13 cellular contexts compared by ENCODE assay signal in the genomic region with DNA sequence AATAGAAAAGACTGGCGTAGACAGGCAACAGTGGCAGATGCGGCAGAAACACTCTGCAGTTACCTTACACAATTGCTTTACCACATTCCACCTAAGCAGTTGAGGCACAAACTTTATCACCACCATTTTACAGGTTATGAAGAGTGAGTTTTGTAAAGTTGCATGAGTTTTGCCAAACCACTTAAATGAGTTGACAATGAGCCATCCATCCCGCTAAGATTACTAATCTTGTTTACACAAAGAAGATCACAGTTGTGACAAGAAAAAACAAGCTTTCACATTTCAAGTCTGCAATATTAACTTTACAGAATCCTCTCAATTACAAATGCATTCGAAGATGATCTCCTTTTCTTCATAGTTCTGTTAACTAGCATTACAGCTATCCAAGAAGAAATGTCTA. TPM values are rescaled to one million over a fixed set of nuclear protein-coding genes. Genes with fewer than 3 reads are reported as not detected.
DNase-seq lines count a peak whose midpoint lies in the region; ATAC-seq and TF ChIP-seq lines count a peak whose summit lies in the region.
"Had no signal": no experiment of that assay in that cellular context is flagged by ENCODE, and none has a peak within 500 bp of the region (broad histone marks: within the 10 kb centered on the region; RNA-seq: fewer than 3 reads in every experiment).

No MANE protein-coding gene starts in this region.

- H3K79me2 ChIP-seq in GM23248 (ENCODE audit: insufficient read depth), result no peaks in the 10 kb centered on the region

- DNase-seq in GM23248, result peak; percentile 44
- DNase-seq in WTC11 (ENCODE audit: low spot score), result no peak
- no peak for DNase-seq in glutamatergic neuron
- no peak for DNase-seq in retinal pigment epithelial cell (ENCODE audit: low read depth)
- DNase-seq in COLO668 (lab: John Stamatoyannopoulos, UW; ENCODE audit: unreplicated experiment), result no peak
- DNase-seq in T-helper 1 cell, result no peak
- DNase-seq: GOT3, NCI-H1048 had no signal

- no peaks in the 10 kb centered on the region for H4K20me1 ChIP-seq in GM23248 (ENCODE audit: insufficient read depth)

- 0 out of 2 replicates have a peak, but pooled peaks cover 5% of the 10 kb centered on the region for H3K27me3 ChIP-seq in GM23248 (replicated peaks; ENCODE audit: insufficient read depth)
- H3K27me3 ChIP-seq: ovary had no signal

- ATAC-seq in WTC11, result no peak
- ATAC-seq in GM19467 (IDR thresholded peaks at IDR 0.05; ENCODE audit: unreplicated experiment), result no peak
- ATAC-seq in GM19397 (IDR thresholded peaks at IDR 0.05; ENCODE audit: unreplicated experiment), result no peak

- H3K36me3 Mint-ChIP-seq in WTC11, result no peaks in the 10 kb centered on the region
- H3K36me3 Mint-ChIP-seq in glutamatergic neuron (ENCODE audit: unreplicated experiment), result no peaks in the 10 kb centered on the region

- CTCF ChIA-PET in WTC11 (lab: Charles Lee), result no interaction called here

- H3F3A ChIP-seq in GM23248 (ENCODE audit: insufficient read depth), result peaks cover 24% of the 10 kb centered on the region

- no peak overlapping the region for H3K4me2 ChIP-seq in GM23248 (ENCODE audit: unreplicated experiment)

- POLR2A ChIA-PET in WTC11 (lab: Charles Lee), result no interaction called here

- no peaks in the 10 kb centered on the region for H3K36me3 ChIP-seq in GM23248 (ENCODE audit: low read depth)
- H3K36me3 ChIP-seq: ovary had no signal

- H3K9me3 Mint-ChIP-seq in WTC11 (no peaks in the 10 kb centered on the region), glutamatergic neuron (ENCODE audit: unreplicated experiment) (peaks cover 7% of the 10 kb centered on the region)
- H3K9me3 Mint-ChIP-seq: dendritic cell treated with granulocyte-macrophage colony-stimulating factor and Interleukin-4, amounts not matched to agents 40 ng/mL and 50 ng/mL, for 4 days; T-helper 1 cell treated with Interleukin-12 subunit alpha and Interleukin-12 subunit beta and Interleukin-4 antibody, amounts not matched to agents 30 μg/mL and 1 μg/mL, for 36 hours had no signal

- peaks cover 16% of the 10 kb centered on the region for H3K4me1 ChIP-seq in GM23248 (ENCODE audit: insufficient read depth)

- H3K27ac ChIP-seq in GM23248, result no peak overlapping the region

- TF ChIP-seq CTCF in WTC11 (IDR thresholded peaks at IDR 0.05) (no peak), glutamatergic neuron (IDR thresholded peaks at IDR 0.05; ENCODE audit: partially characterized antibody, unreplicated experiment) (no peak), retinal pigment epithelial cell (conservative IDR thresholded peaks at IDR 0.05; ENCODE audit: low read depth, low read length) (no peak)

- WGBS in GM23248 (ENCODE audit: low coverage in 1 of 2, low lambda C conversion rate in 2 of 2, missing lambda C conversion rate in 2 of 2), 2 experiments, result 71 to 74% methylated on average over 4 of the region's 4 CpGs

- H2AFZ ChIP-seq in GM23248, result no peak overlapping the region

- no peaks in the 10 kb centered on the region for H3K9me3 ChIP-seq in GM23248 (ENCODE audit: low read depth)
- H3K9me3 ChIP-seq: ovary had no signal

- H3K9ac ChIP-seq in GM23248, result no peak overlapping the region

- H3K4me3 ChIP-seq in GM23248 (no peak overlapping the region; the same call in 1 of the 2 replicates), retinal pigment epithelial cell (ENCODE audit: low read length) (peak overlapping the region; percentile 66)

- H3K4me1 Mint-ChIP-seq in WTC11 (peaks cover 7% of the 10 kb centered on the region), glutamatergic neuron (ENCODE audit: low read depth, unreplicated experiment) (peaks cover 5% of the 10 kb centered on the region)

- in situ Hi-C loops in GM23248 (cut with MboI), result no loop called here

- H3K4me3 Mint-ChIP-seq in WTC11, result peak overlapping the region; percentile 84
- peak overlapping the region; percentile 74 for H3K4me3 Mint-ChIP-seq in glutamatergic neuron (ENCODE audit: unreplicated experiment)

- H3K27ac Mint-ChIP-seq in WTC11, result no peak overlapping the region
- H3K27ac Mint-ChIP-seq in glutamatergic neuron (ENCODE audit: unreplicated experiment), result no peak overlapping the region
- H3K27ac Mint-ChIP-seq: T-helper 1 cell treated with Interleukin-12 subunit alpha and Interleukin-12 subunit beta and Interleukin-4 antibody, amounts not matched to agents 30 μg/mL and 1 μg/mL, for 36 hours had no signal

- no peaks in the 10 kb centered on the region for H3K9me2 ChIP-seq in GM23248 (ENCODE audit: insufficient read depth)

- peaks cover 45% of the 10 kb centered on the region for H3K27me3 Mint-ChIP-seq in WTC11 (ENCODE audit: low read depth)
- peaks cover 6% of the 10 kb centered on the region for H3K27me3 Mint-ChIP-seq in glutamatergic neuron (ENCODE audit: unreplicated experiment)

TF ChIP-seq in WTC11, 78 proteins besides CTCF, POLR2A, EP300 and RAD21:
- TF ChIP-seq, protein P1, sequence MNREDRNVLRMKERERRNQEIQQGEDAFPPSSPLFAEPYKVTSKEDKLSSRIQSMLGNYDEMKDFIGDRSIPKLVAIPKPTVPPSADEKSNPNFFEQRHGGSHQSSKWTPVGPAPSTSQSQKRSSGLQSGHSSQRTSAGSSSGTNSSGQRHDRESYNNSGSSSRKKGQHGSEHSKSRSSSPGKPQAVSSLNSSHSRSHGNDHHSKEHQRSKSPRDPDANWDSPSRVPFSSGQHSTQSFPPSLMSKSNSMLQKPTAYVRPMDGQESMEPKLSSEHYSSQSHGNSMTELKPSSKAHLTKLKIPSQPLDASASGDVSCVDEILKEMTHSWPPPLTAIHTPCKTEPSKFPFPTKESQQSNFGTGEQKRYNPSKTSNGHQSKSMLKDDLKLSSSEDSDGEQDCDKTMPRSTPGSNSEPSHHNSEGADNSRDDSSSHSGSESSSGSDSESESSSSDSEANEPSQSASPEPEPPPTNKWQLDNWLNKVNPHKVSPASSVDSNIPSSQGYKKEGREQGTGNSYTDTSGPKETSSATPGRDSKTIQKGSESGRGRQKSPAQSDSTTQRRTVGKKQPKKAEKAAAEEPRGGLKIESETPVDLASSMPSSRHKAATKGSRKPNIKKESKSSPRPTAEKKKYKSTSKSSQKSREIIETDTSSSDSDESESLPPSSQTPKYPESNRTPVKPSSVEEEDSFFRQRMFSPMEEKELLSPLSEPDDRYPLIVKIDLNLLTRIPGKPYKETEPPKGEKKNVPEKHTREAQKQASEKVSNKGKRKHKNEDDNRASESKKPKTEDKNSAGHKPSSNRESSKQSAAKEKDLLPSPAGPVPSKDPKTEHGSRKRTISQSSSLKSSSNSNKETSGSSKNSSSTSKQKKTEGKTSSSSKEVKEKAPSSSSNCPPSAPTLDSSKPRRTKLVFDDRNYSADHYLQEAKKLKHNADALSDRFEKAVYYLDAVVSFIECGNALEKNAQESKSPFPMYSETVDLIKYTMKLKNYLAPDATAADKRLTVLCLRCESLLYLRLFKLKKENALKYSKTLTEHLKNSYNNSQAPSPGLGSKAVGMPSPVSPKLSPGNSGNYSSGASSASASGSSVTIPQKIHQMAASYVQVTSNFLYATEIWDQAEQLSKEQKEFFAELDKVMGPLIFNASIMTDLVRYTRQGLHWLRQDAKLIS (CRISPR knock-in tag; IDR thresholded peaks at IDR 0.05; ENCODE audit: borderline replicate concordance), result no peak
- TF ChIP-seq HMGA2 (CRISPR knock-in tag; IDR thresholded peaks at IDR 0.05) (no peak), ZNF263 (CRISPR knock-in tag; IDR thresholded peaks at IDR 0.05; ENCODE audit: low read depth) (no peak), MYBL2 (CRISPR knock-in tag; IDR thresholded peaks at IDR 0.05) (no peak), ZBTB21 (CRISPR knock-in tag; IDR thresholded peaks at IDR 0.05; ENCODE audit: borderline replicate concordance) (no peak), TP53 (CRISPR knock-in tag; IDR thresholded peaks at IDR 0.05) (no peak), RELA (CRISPR knock-in tag; IDR thresholded peaks at IDR 0.05; ENCODE audit: borderline replicate concordance) (no peak), FOXK1 (CRISPR knock-in tag; IDR thresholded peaks at IDR 0.05) (no peak), NFATC4 (CRISPR knock-in tag; IDR thresholded peaks at IDR 0.05) (no peak)
- TF ChIP-seq, protein P2, sequence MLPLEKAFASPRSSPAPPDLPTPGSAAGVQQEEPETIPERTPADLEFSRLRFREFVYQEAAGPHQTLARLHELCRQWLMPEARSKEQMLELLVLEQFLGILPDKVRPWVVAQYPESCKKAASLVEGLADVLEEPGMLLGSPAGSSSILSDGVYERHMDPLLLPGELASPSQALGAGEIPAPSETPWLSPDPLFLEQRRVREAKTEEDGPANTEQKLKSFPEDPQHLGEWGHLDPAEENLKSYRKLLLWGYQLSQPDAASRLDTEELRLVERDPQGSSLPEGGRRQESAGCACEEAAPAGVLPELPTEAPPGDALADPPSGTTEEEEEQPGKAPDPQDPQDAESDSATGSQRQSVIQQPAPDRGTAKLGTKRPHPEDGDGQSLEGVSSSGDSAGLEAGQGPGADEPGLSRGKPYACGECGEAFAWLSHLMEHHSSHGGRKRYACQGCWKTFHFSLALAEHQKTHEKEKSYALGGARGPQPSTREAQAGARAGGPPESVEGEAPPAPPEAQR (CRISPR knock-in tag; IDR thresholded peaks at IDR 0.05), result no peak
- TF ChIP-seq, protein P3, sequence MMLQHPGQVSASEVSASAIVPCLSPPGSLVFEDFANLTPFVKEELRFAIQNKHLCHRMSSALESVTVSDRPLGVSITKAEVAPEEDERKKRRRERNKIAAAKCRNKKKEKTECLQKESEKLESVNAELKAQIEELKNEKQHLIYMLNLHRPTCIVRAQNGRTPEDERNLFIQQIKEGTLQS (CRISPR knock-in tag; conservative IDR thresholded peaks at IDR 0.05), result no peak
- TF ChIP-seq, protein P4, sequence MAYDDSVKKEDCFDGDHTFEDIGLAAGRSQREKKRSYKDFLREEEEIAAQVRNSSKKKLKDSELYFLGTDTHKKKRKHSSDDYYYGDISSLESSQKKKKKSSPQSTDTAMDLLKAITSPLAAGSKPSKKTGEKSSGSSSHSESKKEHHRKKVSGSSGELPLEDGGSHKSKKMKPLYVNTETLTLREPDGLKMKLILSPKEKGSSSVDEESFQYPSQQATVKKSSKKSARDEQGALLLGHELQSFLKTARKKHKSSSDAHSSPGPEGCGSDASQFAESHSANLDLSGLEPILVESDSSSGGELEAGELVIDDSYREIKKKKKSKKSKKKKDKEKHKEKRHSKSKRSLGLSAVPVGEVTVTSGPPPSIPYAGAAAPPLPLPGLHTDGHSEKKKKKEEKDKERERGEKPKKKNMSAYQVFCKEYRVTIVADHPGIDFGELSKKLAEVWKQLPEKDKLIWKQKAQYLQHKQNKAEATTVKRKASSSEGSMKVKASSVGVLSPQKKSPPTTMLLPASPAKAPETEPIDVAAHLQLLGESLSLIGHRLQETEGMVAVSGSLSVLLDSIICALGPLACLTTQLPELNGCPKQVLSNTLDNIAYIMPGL (CRISPR knock-in tag; IDR thresholded peaks at IDR 0.05), result no peak

RNA-seq across cellular contexts. Expression of a gene that starts 1.8 kb away (rescaled TPM):
- total RNA-seq in GM23248 (2014; rRNA removed; shearing (Covaris generic)), result 0.11 and 0.13 TPM in 2 replicates
- polyA plus RNA-seq in GM23248 (2016; fragmentation: Nextera tagmentation; extraction: Ambion mirVana), result 0.32 and 0.46 TPM in 2 replicates
- 2.0 to 2.4 TPM (median 2.2 TPM) in 3 replicates for total RNA-seq in WTC11 (2021)
- 5.7 TPM for total RNA-seq in glutamatergic neuron (ENCODE audit: unreplicated experiment)
